In the genomic region with DNA sequence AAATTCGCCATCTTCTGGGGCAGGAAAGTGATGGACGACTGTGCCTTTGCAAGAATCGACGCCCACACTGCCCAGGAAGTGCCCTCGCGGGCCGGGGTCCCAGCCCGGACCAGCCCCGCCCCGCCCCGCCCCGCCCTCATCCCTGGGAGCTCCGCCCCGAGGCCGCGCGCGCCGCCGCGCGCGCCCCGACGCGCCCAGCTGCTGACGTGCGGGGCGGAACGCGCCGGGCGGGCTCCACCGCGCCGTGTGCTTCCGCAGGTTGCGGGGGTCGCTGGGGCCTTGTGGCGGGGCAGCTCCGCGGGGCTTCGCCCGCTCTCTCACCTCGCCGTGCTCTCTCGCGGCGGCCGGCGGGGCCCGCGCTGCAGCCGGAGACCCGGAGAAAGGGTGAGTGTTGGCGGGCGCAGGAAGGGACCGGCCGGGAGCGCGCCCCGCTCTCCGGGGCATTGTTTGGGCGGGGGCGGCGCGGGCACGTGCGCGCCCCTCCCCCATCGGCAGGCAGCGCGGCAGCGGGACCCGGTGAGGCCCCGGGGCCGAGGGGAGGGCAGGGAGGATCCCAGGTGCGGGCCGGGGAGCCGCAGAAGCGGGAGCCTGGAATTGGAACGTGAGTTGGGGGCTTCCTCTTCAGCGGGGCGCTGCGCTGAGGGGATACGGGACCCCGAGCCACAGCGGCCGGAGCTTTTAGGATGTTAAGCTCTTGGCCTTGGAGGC, we compare ENCODE assay signal across 8 cellular contexts. TPM values are rescaled to one million over a fixed set of nuclear protein-coding genes. Genes with fewer than 3 reads are reported as not detected.
DNase-seq lines count a peak whose midpoint lies in the region; ATAC-seq, FAIRE-seq and TF ChIP-seq lines count a peak whose summit lies in the region.

A gene (plus strand): TSS at position 188 of the 708 bp plus-strand sequence. CDS start 17,366 bp downstream, outside the sequence.

- ATAC-seq in HG02610 (IDR thresholded peaks at IDR 0.05; ENCODE audit: unreplicated experiment), result peak; percentile 85
- peak; percentile 89 for ATAC-seq in aorta (ENCODE audit: low FRiP score)

- 1% methylated on average over 53 of the region's 89 CpGs for WGBS in hepatocyte (ENCODE audit: low lambda C conversion rate, missing lambda C conversion rate)
- 1% methylated on average over 64 to 89 of the region's 89 CpGs for WGBS in aorta, 2 donors

- H3K27ac ChIP-seq in astrocyte (ENCODE audit: low read depth, low read length) (peak within 1 kb of the TSS; percentile 84), hepatocyte (peak within 1 kb of the TSS; percentile 96), aorta (ENCODE audit: low read depth in 1 of 2, low read length in 2 of 2) (peak within 1 kb of the TSS; percentile 10 to 88)

- H3K4me2 ChIP-seq in astrocyte (ENCODE audit: low read length) (peak within 1 kb of the TSS; percentile 93), hepatocyte (peak within 1 kb of the TSS; percentile 90)

- H3K4me1 ChIP-seq in astrocyte (ENCODE audit: insufficient read depth, low read length), result peaks cover 9% of the 10 kb centered on the region
- peaks cover 21% of the 10 kb centered on the region for H3K4me1 ChIP-seq in hepatocyte (ENCODE audit: insufficient read depth)
- peaks cover 3 to 5% of the 10 kb centered on the region in 2 donors for H3K4me1 ChIP-seq in aorta (ENCODE audit: control insufficient read depth in 1 of 2, insufficient read depth in 2 of 2, low read length in 2 of 2)

- FAIRE-seq in astrocyte (lab: Jason Lieb, UNC), result no peak

- DNase-seq in GM13976 (ENCODE audit: low spot score), result peak; percentile 97
- peak; percentile 77 for DNase-seq in NCI-H1105 (lab: John Stamatoyannopoulos, UW)
- DNase-seq in T-helper 2 cell treated with Interferon-gamma antibody and Interleukin-4, amounts not matched to agents 5 μg/mL and 100 μg/mL, for 36 hours (ENCODE audit: low spot score), result peak; percentile 80
- DNase-seq in astrocyte (ENCODE audit: low read depth), result peak; percentile 47
- peak; percentile 84 for DNase-seq in hepatocyte (ENCODE audit: low spot score)
- DNase-seq in retina, result peak; percentile 91
- DNase-seq in aorta, result peak; percentile 82 to 88

- H3K9me3 ChIP-seq in astrocyte (ENCODE audit: insufficient read depth, low read depth, low read length), result no peaks in the 10 kb centered on the region
- no peaks in the 10 kb centered on the region for H3K9me3 ChIP-seq in hepatocyte (ENCODE audit: low read depth)
- H3K9me3 ChIP-seq in aorta (ENCODE audit: control insufficient read depth, low read length), result no peaks in the 10 kb centered on the region

- H3K27me3 Mint-ChIP-seq in T-helper 2 cell treated with Interferon-gamma antibody and Interleukin-4, amounts not matched to agents 5 μg/mL and 100 μg/mL, for 36 hours (ENCODE audit: low read depth), result no peaks in the 10 kb centered on the region
- H3K27me3 Mint-ChIP-seq in astrocyte (ENCODE audit: low read depth, unreplicated experiment), result no peaks in the 10 kb centered on the region

- in situ Hi-C loops in GM13976 (cut with MboI; ENCODE audit: low sequenced_read_pairs, unreplicated experiment), result no loop called here

- H3K36me3 Mint-ChIP-seq in T-helper 2 cell treated with Interferon-gamma antibody and Interleukin-4, amounts not matched to agents 5 μg/mL and 100 μg/mL, for 36 hours (ENCODE audit: low read depth), result peaks cover 17% of the 10 kb centered on the region
- H3K36me3 Mint-ChIP-seq in astrocyte (ENCODE audit: low read depth, unreplicated experiment), result peaks cover 3% of the 10 kb centered on the region

- H3K79me2 ChIP-seq in astrocyte (ENCODE audit: insufficient read depth, low read length) (peaks cover 51% of the 10 kb centered on the region), hepatocyte (peaks cover 55% of the 10 kb centered on the region)

- H3K27me3 ChIP-seq in astrocyte (ENCODE audit: insufficient read depth, low read length) (no peaks in the 10 kb centered on the region), hepatocyte (no peaks in the 10 kb centered on the region), aorta (ENCODE audit: control insufficient read depth in 1 of 2, insufficient read depth in 2 of 2, low read length in 1 of 2) (no peaks in the 10 kb centered on the region)

- H3K27ac Mint-ChIP-seq in T-helper 2 cell treated with Interferon-gamma antibody and Interleukin-4, amounts not matched to agents 5 μg/mL and 100 μg/mL, for 36 hours, result peak within 1 kb of the TSS; percentile 84
- H3K27ac Mint-ChIP-seq in astrocyte (ENCODE audit: unreplicated experiment), result peak within 1 kb of the TSS; percentile 80

- H3K4me3 Mint-ChIP-seq in T-helper 2 cell treated with Interferon-gamma antibody and Interleukin-4, amounts not matched to agents 5 μg/mL and 100 μg/mL, for 36 hours, result peak within 1 kb of the TSS; percentile 88
- H3K4me3 Mint-ChIP-seq in astrocyte (ENCODE audit: unreplicated experiment), result peak within 1 kb of the TSS; percentile 94

- TF ChIP-seq CTCF in GM13976 (IDR thresholded peaks at IDR 0.05; ENCODE audit: borderline replicate concordance, control extremely low read depth, extremely low read depth, insufficient read depth, missing control alignments) (no peak), astrocyte (IDR thresholded peaks at IDR 0.05; ENCODE audit: insufficient read depth, low read depth, low read length) (no peak), hepatocyte (IDR thresholded peaks at IDR 0.05; ENCODE audit: poor library complexity) (no peak)

- intact Hi-C loops in aorta (cut with DNase I), result loop anchor here (2.0 to 5.0 kb wide), 2 partner anchors 60 to 61 kb away; a partner anchor contains a TSS

- peak within 1 kb of the TSS; percentile 93 for H3K4me3 ChIP-seq in astrocyte (ENCODE audit: insufficient read depth, low read depth, low read length)
- H3K4me3 ChIP-seq in hepatocyte, result peak within 1 kb of the TSS; percentile 97
- H3K4me3 ChIP-seq in aorta (ENCODE audit: low read length in 2 of 2), result peak within 1 kb of the TSS; percentile 68 to 93

- H4K20me1 ChIP-seq in astrocyte (ENCODE audit: insufficient read depth, low read length) (peaks cover 40% of the 10 kb centered on the region), hepatocyte (ENCODE audit: insufficient read depth, poor library complexity, severe bottlenecking) (peaks cover 22% of the 10 kb centered on the region)

- H3K9me3 Mint-ChIP-seq in T-helper 2 cell treated with Interferon-gamma antibody and Interleukin-4, amounts not matched to agents 5 μg/mL and 100 μg/mL, for 36 hours, result no peaks in the 10 kb centered on the region
- no peaks in the 10 kb centered on the region for H3K9me3 Mint-ChIP-seq in astrocyte (ENCODE audit: unreplicated experiment)

- H3K36me3 ChIP-seq in astrocyte (ENCODE audit: insufficient read depth, low read length), result peaks cover 2% of the 10 kb centered on the region
- H3K36me3 ChIP-seq in hepatocyte (replicated peaks; ENCODE audit: insufficient read depth, low read depth), result no peaks in the 10 kb centered on the region
- no peaks in the 10 kb centered on the region for H3K36me3 ChIP-seq in aorta (ENCODE audit: control insufficient read depth in 1 of 2, insufficient read depth in 2 of 2, low read length in 1 of 2)

- H2AFZ ChIP-seq in astrocyte (ENCODE audit: low read depth, low read length) (peak within 1 kb of the TSS; percentile 94), hepatocyte (peak within 1 kb of the TSS; percentile 96)

- peaks cover 27% of the 10 kb centered on the region for H3K4me1 Mint-ChIP-seq in T-helper 2 cell treated with Interferon-gamma antibody and Interleukin-4, amounts not matched to agents 5 μg/mL and 100 μg/mL, for 36 hours (ENCODE audit: low read depth)
- H3K4me1 Mint-ChIP-seq in astrocyte (ENCODE audit: low read depth, unreplicated experiment), result peaks cover 19% of the 10 kb centered on the region

- H3K9ac ChIP-seq in astrocyte (ENCODE audit: low read length), result peak within 1 kb of the TSS; percentile 96

- H3K9me2 ChIP-seq in hepatocyte (replicated peaks; ENCODE audit: insufficient read depth), result no peaks in the 10 kb centered on the region

RNA-seq across cellular contexts. Expression of the gene that starts here (rescaled TPM):
- 39.9 and 45.3 TPM in 2 replicates for total RNA-seq in astrocyte
- total RNA-seq in hepatocyte, result 19.9 and 21.5 TPM in 2 replicates
- polyA plus RNA-seq in hepatocyte, result 9.8 and 12.5 TPM in 2 replicates
- 10 to 100 TPM; 25.8 to 48.1 TPM for total RNA-seq in aorta
- polyA plus RNA-seq in aorta, result 1 to 10 TPM; 4.5 to 9.8 TPM

Comparison
In these comparisons a context has a peak if more than half of its experiments do, and no peak if none do; other contexts are left out.
1. Peak in every context shown above with its lines: DNase-seq, ATAC-seq, H3K4me3 ChIP-seq and H3K27ac ChIP-seq.
2. DNase-seq: peak in every context shown above with its lines; median percentile 97 in GM13976; 91 in retina; 85 in aorta; 84 in hepatocyte; 80 in T-helper 2 cell treated with Interferon-gamma antibody and Interleukin-4, amounts not matched to agents 5 μg/mL and 100 μg/mL, for 36 hours; 77 in NCI-H1105; 47 in astrocyte.